In the genomic region with DNA sequence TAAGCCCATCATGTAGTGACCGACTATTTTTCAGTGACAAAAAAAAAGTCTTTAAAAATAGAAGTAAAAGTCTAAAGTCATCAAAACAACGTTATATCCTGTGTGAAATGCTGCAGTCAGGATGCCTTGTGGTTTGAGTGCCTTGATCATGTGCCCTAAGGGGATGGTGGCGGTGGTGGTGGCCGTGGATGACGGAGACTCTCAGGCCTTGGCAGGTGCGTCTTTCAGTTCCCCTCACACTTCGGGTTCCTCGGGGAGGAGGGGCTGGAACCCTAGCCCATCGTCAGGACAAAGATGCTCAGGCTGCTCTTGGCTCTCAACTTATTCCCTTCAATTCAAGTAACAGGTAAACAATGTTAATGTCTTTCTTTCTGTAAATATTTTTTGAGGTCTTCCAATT, we compare ENCODE assay signal across 8 cellular contexts. TPM values are rescaled to one million over a fixed set of nuclear protein-coding genes. Genes with fewer than 3 reads are reported as not detected.
DNase-seq lines count a peak whose midpoint lies in the region; ATAC-seq, FAIRE-seq and TF ChIP-seq lines count a peak whose summit lies in the region.

Gene CD28, plus strand, starts transcription at position 237 of the 400 bp plus-strand sequence. Its CDS starts 58 bp downstream, at position 295.

- H3K36me3 ChIP-seq in kidney (ENCODE audit: control insufficient read depth in 1 of 2, insufficient read depth in 2 of 2, low read length in 2 of 2): no peaks in the 10 kb centered on the region
- no peaks in the 10 kb centered on the region for H3K36me3 ChIP-seq in H7 (replicated peaks; ENCODE audit: control insufficient read depth, insufficient read depth, low read length)

- H3K9me3 Mint-ChIP-seq in stimulated activated naive B cell treated with anti-CD40 and anti-IgM and Interleukin-4, amounts not matched to agents 10 μg/mL and 1 μg/mL and 100 μg/mL, for 72 hours: peaks cover 6 to 14% of the 10 kb centered on the region in 2 donors
- H3K9me3 Mint-ChIP-seq in progenitor cell of endocrine pancreas (ENCODE audit: low read depth): peaks cover 6% of the 10 kb centered on the region
- H3K9me3 Mint-ChIP-seq in osteocyte (ENCODE audit: unreplicated experiment): peaks cover 9% of the 10 kb centered on the region

- peak; percentile 100 for ATAC-seq in HG03159 (IDR thresholded peaks at IDR 0.05; ENCODE audit: unreplicated experiment)
- peak; percentile 99 to 100 for ATAC-seq in stimulated activated naive B cell treated with anti-CD40 and anti-IgM and Interleukin-4, amounts not matched to agents 10 μg/mL and 1 μg/mL and 100 μg/mL, for 72 hours (replicated peaks)

- H3K9ac ChIP-seq in kidney (ENCODE audit: low read length in 2 of 2): no peak within 1 kb of the TSS

- H3K27ac Mint-ChIP-seq in stimulated activated naive B cell treated with anti-CD40 and anti-IgM and Interleukin-4, amounts not matched to agents 10 μg/mL and 1 μg/mL and 100 μg/mL, for 72 hours: peak within 1 kb of the TSS; percentile 90
- H3K27ac Mint-ChIP-seq in progenitor cell of endocrine pancreas: no peak within 1 kb of the TSS
- H3K27ac Mint-ChIP-seq in osteocyte (ENCODE audit: unreplicated experiment): no peak within 1 kb of the TSS

- H3K4me1 Mint-ChIP-seq in stimulated activated naive B cell treated with anti-CD40 and anti-IgM and Interleukin-4, amounts not matched to agents 10 μg/mL and 1 μg/mL and 100 μg/mL, for 72 hours: peaks cover 17 to 29% of the 10 kb centered on the region in 2 donors
- H3K4me1 Mint-ChIP-seq in progenitor cell of endocrine pancreas (ENCODE audit: low read depth) (peaks cover 2% of the 10 kb centered on the region), osteocyte (ENCODE audit: unreplicated experiment) (no peaks in the 10 kb centered on the region)

- H3K27me3 ChIP-seq in H7 (ENCODE audit: control insufficient read depth, insufficient read depth, low read length): no peaks in the 10 kb centered on the region

- intact Hi-C loops in kidney (cut with DNase I): no loop called here

- FAIRE-seq in kidney (lab: Jason Lieb, UNC): no peak

- H3K9me3 ChIP-seq in kidney (ENCODE audit: control insufficient read depth in 1 of 2, low read length in 2 of 2): no peaks in the 10 kb centered on the region

- peaks cover 0 to 5% of the 10 kb centered on the region in 2 donors for H3K36me3 Mint-ChIP-seq in stimulated activated naive B cell treated with anti-CD40 and anti-IgM and Interleukin-4, amounts not matched to agents 10 μg/mL and 1 μg/mL and 100 μg/mL, for 72 hours
- H3K36me3 Mint-ChIP-seq in progenitor cell of endocrine pancreas (ENCODE audit: insufficient read depth) (no peaks in the 10 kb centered on the region), osteocyte (ENCODE audit: unreplicated experiment) (peaks cover 4% of the 10 kb centered on the region)

- H3K4me3 ChIP-seq in kidney (ENCODE audit: low read length in 2 of 2) (no peak within 1 kb of the TSS), H7 (ENCODE audit: insufficient read depth, low read depth, low read length) (no peak within 1 kb of the TSS)

- H3K27ac ChIP-seq in kidney (ENCODE audit: low read depth in 2 of 2, low read length in 2 of 2): no peak within 1 kb of the TSS

- peaks cover 29 to 31% of the 10 kb centered on the region in 2 donors for H3K27me3 Mint-ChIP-seq in stimulated activated naive B cell treated with anti-CD40 and anti-IgM and Interleukin-4, amounts not matched to agents 10 μg/mL and 1 μg/mL and 100 μg/mL, for 72 hours
- H3K27me3 Mint-ChIP-seq in progenitor cell of endocrine pancreas (no peaks in the 10 kb centered on the region), osteocyte (ENCODE audit: unreplicated experiment) (no peaks in the 10 kb centered on the region)

- TF ChIP-seq CTCF in kidney (IDR thresholded peaks at IDR 0.05; ENCODE audit: borderline replicate concordance, extremely low read depth, insufficient read depth) (no peak), progenitor cell of endocrine pancreas (IDR thresholded peaks at IDR 0.05; ENCODE audit: unreplicated experiment) (no peak), osteocyte (IDR thresholded peaks at IDR 0.05) (no peak)

- DNase-seq in GM19238 (ENCODE audit: insufficient read length, low spot score): peak; percentile 82
- DNase-seq in activated CD4-positive, alpha-beta T cell treated with anti-CD3 and anti-CD28 coated beads, Interleukin-2, amount 50 U/mL, for 4 hours: peak; percentile 62 to 70
- DNase-seq in kidney: peak; percentile 81
- DNase-seq in stimulated activated naive B cell treated with anti-CD40 and anti-IgM and Interleukin-4, amounts not matched to agents 10 μg/mL and 1 μg/mL and 100 μg/mL, for 72 hours: peak; percentile 75
- no peak for DNase-seq in H7
- DNase-seq in progenitor cell of endocrine pancreas (ENCODE audit: low spot score, unreplicated experiment): no peak
- DNase-seq in osteocyte (ENCODE audit: extremely low spot score, unreplicated experiment): no peak

- peak within 1 kb of the TSS; percentile 50 to 56 for H3K4me3 Mint-ChIP-seq in stimulated activated naive B cell treated with anti-CD40 and anti-IgM and Interleukin-4, amounts not matched to agents 10 μg/mL and 1 μg/mL and 100 μg/mL, for 72 hours
- no peak within 1 kb of the TSS for H3K4me3 Mint-ChIP-seq in progenitor cell of endocrine pancreas (ENCODE audit: low read depth)
- no peak within 1 kb of the TSS for H3K4me3 Mint-ChIP-seq in osteocyte (ENCODE audit: unreplicated experiment)

- no peaks in the 10 kb centered on the region for H3K4me1 ChIP-seq in kidney (ENCODE audit: control insufficient read depth in 1 of 2, insufficient read depth in 1 of 2, low read depth in 1 of 2, low read length in 2 of 2)

RNA-seq across cellular contexts. Expression of gene CD28, which starts in this region (rescaled TPM):
- 4.7 TPM for total RNA-seq in kidney
- 0.37 TPM for polyA plus RNA-seq in kidney (ENCODE audit: insufficient read depth, low read depth, low replicate concordance)
- not detected in 2 replicates for total RNA-seq in H7 (2014; rRNA removed; shearing (Covaris generic))
- not detected in 2 replicates for total RNA-seq in progenitor cell of endocrine pancreas
- not detected in 2 replicates for total RNA-seq in osteocyte

Comparison
In these comparisons a context has a peak if more than half of its experiments do, and no peak if none do; other contexts are left out.
1. DNase-seq: peak in GM19238 (single experiment), activated CD4-positive, alpha-beta T cell treated with anti-CD3 and anti-CD28 coated beads, Interleukin-2, amount 50 U/mL, for 4 hours (2 of 2), kidney (single experiment) and stimulated activated naive B cell treated with anti-CD40 and anti-IgM and Interleukin-4, amounts not matched to agents 10 μg/mL and 1 μg/mL and 100 μg/mL, for 72 hours (single experiment); none in H7 (single experiment), progenitor cell of endocrine pancreas (single experiment) and osteocyte (single experiment).
2. H3K4me3 Mint-ChIP-seq: peak in stimulated activated naive B cell treated with anti-CD40 and anti-IgM and Interleukin-4, amounts not matched to agents 10 μg/mL and 1 μg/mL and 100 μg/mL, for 72 hours (2 of 2); none in progenitor cell of endocrine pancreas (single experiment) and osteocyte (single experiment).